9 cellular contexts compared by ENCODE assay signal in the genomic region with DNA sequence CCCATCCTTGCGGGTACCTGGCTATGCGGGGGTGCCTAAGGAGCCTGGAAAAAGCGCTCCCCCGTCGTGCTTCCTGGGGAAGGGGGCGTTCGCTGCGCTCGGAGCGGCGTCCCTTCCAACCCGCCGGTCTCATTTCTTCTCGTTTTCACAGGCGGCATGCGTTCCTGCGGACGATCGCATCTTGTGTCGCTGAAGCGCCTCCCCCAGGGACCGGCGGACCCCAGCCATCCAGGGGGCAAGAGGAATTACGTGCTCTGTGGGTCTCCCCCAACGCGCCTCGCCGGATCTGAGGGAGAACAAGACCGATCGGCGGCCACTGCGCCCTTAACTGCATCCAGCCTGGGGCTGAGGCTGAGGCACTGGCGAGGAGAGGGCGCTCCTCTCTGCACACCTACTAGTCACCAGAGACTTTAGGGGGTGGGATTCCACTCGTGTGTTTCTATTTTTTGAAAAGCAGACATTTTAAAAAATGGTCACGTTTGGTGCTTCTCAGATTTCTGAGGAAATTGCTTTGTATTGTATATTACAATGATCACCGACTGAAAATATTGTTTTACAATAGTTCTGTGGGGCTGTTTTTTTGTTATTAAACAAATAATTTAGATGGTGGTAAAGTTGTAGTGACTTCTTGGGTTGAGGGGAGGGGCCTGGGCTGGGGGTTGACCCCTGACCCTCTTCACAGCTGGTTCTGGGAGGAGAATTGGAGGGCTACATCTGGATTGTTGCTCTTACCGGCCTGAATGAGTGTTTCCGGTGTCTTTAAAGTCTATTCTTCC. TPM values are rescaled to one million over a fixed set of nuclear protein-coding genes. Genes with fewer than 3 reads are reported as not detected.
DNase-seq lines count a peak whose midpoint lies in the region; ATAC-seq and TF ChIP-seq lines count a peak whose summit lies in the region.
"Had no signal": no experiment of that assay in that cellular context is flagged by ENCODE, and none has a peak within 500 bp of the region (broad histone marks: within the 10 kb centered on the region; RNA-seq: fewer than 3 reads in every experiment).

No MANE protein-coding gene starts in this region.

- no peak for TF ChIP-seq EP300 in sigmoid colon (IDR thresholded peaks at IDR 0.05)

- TF ChIP-seq CTCF in sigmoid colon (IDR thresholded peaks at IDR 0.05), result no peak

- H3K4me3 ChIP-seq in CD4-positive, alpha-beta memory T cell (ENCODE audit: low read length in 2 of 2), result peak overlapping the region; percentile 86 to 95
- H3K4me3 ChIP-seq in Karpas-422 (ENCODE audit: low read length) (peak overlapping the region; percentile 79; the same call in 1 of the 2 replicates), right cardiac atrium (ENCODE audit: low read length) (peak overlapping the region; percentile 64), sigmoid colon (peak overlapping the region; percentile 50 to 69 (median 63))

- H4K20me1 ChIP-seq in Karpas-422 (ENCODE audit: insufficient read depth, low read depth, low read length), result no peaks in the 10 kb centered on the region; the same call in 1 of the 2 replicates

- H3K27ac Mint-ChIP-seq in CD4-positive, alpha-beta memory T cell, result peak overlapping the region in 4 of 7 donors; percentile 11 to 79 (median 38)
- no peak overlapping the region for H3K27ac Mint-ChIP-seq in activated naive CD4-positive, alpha-beta T cell treated with anti-CD3 and anti-CD28 coated beads, Interleukin-2, amount 50 U/mL, for 24 hours

- peaks cover 29% of the 10 kb centered on the region for H3K4me1 ChIP-seq in CD4-positive, alpha-beta memory T cell (ENCODE audit: insufficient read depth, low read length)
- peaks cover 19% of the 10 kb centered on the region for H3K4me1 ChIP-seq in Karpas-422 (ENCODE audit: low read length)
- no peaks in the 10 kb centered on the region for H3K4me1 ChIP-seq in right cardiac atrium (ENCODE audit: control insufficient read depth, insufficient read depth, low read length)
- peaks cover 0 to 39% (median 31%) of the 10 kb centered on the region in 4 donors for H3K4me1 ChIP-seq in sigmoid colon

- POLR2A ChIA-PET in CD4-positive, alpha-beta memory T cell (lab: Charles Lee; ENCODE audit: partially characterized antibody), result interaction anchor here (1.4 to 3.3 kb wide), 6 partner anchors 33 to 59 kb away, joined by 3 to 58 read pairs (median 10); a partner anchor contains a TSS
- POLR2A ChIA-PET in HEK293T (lab: Yijun Ruan, JAX), result interaction anchor here (0.6 to 12.0 kb wide), 11 partner anchors 10 to 133 kb away, joined by 3 to 260 read pairs (median 8); a partner anchor contains a TSS

- peaks cover 0 to 3% of the 10 kb centered on the region in 2 donors for H3K36me3 Mint-ChIP-seq in CD4-positive, alpha-beta memory T cell
- H3K36me3 Mint-ChIP-seq in activated naive CD4-positive, alpha-beta T cell treated with anti-CD3 and anti-CD28 coated beads, Interleukin-2, amount 50 U/mL, for 24 hours, result no peaks in the 10 kb centered on the region

- no peaks in the 10 kb centered on the region for H3K36me3 ChIP-seq in CD4-positive, alpha-beta memory T cell (ENCODE audit: insufficient read depth, low read length)
- H3K36me3 ChIP-seq in Karpas-422 (ENCODE audit: insufficient read depth, low read length), result no peaks in the 10 kb centered on the region
- no peaks in the 10 kb centered on the region for H3K36me3 ChIP-seq in sigmoid colon

- CTCF ChIA-PET in CD4-positive, alpha-beta memory T cell (lab: Charles Lee; ENCODE audit: partially characterized antibody), result interaction anchor here (0.9 to 19.7 kb wide), 2 partner anchors 44 to 118 kb away, joined by 3 to 1094 read pairs; a partner anchor contains a TSS
- CTCF ChIA-PET in HEK293T (lab: Yijun Ruan, JAX), result no interaction called here

- H2AFZ ChIP-seq in Karpas-422 (ENCODE audit: low read length), result no peak overlapping the region

- H3K4me1 Mint-ChIP-seq in CD4-positive, alpha-beta memory T cell, result peaks cover 10 to 37% (median 22%) of the 10 kb centered on the region in 4 donors
- H3K4me1 Mint-ChIP-seq in activated naive CD4-positive, alpha-beta T cell treated with anti-CD3 and anti-CD28 coated beads, Interleukin-2, amount 50 U/mL, for 24 hours, result peaks cover 24% of the 10 kb centered on the region

- H3K4me2 ChIP-seq in Karpas-422 (ENCODE audit: low read depth, low read length, poor library complexity, severe bottlenecking), result peak overlapping the region; percentile 98

- no peaks in the 10 kb centered on the region for H3K9me3 ChIP-seq in CD4-positive, alpha-beta memory T cell (ENCODE audit: control insufficient read depth in 1 of 2, low read length in 2 of 2)
- H3K9me3 ChIP-seq in Karpas-422 (ENCODE audit: low read length) (no peaks in the 10 kb centered on the region), right cardiac atrium (ENCODE audit: control insufficient read depth, low read length) (no peaks in the 10 kb centered on the region), sigmoid colon (no peaks in the 10 kb centered on the region)

- peak overlapping the region; percentile 26 for H3K27ac ChIP-seq in CD4-positive, alpha-beta memory T cell (ENCODE audit: low read depth, low read length)
- H3K27ac ChIP-seq in Karpas-422 (ENCODE audit: low read length) (no peak overlapping the region), right cardiac atrium (ENCODE audit: low read length) (peak overlapping the region; percentile 95), sigmoid colon (peak overlapping the region; percentile 77 to 91 (median 80))

- no peaks in the 10 kb centered on the region for H3K79me2 ChIP-seq in Karpas-422 (ENCODE audit: low read length)

- WGBS in right cardiac atrium, result 5% methylated on average over 39 of the region's 39 CpGs
- 2 to 8% methylated on average over 39 of the region's 39 CpGs for WGBS in sigmoid colon, 2 donors

- TF ChIP-seq POLR2A in sigmoid colon (IDR thresholded peaks at IDR 0.05), result no peak

- ATAC-seq in right cardiac atrium, result no peak

- H3K27me3 ChIP-seq in CD4-positive, alpha-beta memory T cell (ENCODE audit: insufficient read depth, low read length), result peaks cover 5% of the 10 kb centered on the region
- no peaks in the 10 kb centered on the region for H3K27me3 ChIP-seq in Karpas-422 (ENCODE audit: low read length)
- H3K27me3 ChIP-seq in right cardiac atrium (ENCODE audit: control insufficient read depth, insufficient read depth), result no peaks in the 10 kb centered on the region
- H3K27me3 ChIP-seq in sigmoid colon, result peaks cover 0 to 26% (median 0%) of the 10 kb centered on the region in 3 donors

- peak in 4 of 5 donors; percentile 8 to 14 (median 12) for DNase-seq in CD4-positive, alpha-beta memory T cell
- no peak for DNase-seq in Karpas-422
- peak; percentile 47 to 79 (median 74) for DNase-seq in right cardiac atrium
- DNase-seq in sigmoid colon, result peak; percentile 72
- no peak for DNase-seq in T1000 (lab: John Stamatoyannopoulos, UW)
- DNase-seq in NCI-H446 treated with DMSO at 0.1 percent for 48 hours (lab: John Stamatoyannopoulos, UW), result no peak
- DNase-seq in HEK293T (ENCODE audit: extremely low spot score), result no peak

- no peaks in the 10 kb centered on the region for H3K9me2 ChIP-seq in Karpas-422 (replicated peaks; ENCODE audit: insufficient read depth, low read length)

- intact Hi-C loops in CD4-positive, alpha-beta memory T cell (cut with micrococcal nuclease), result loop anchor here (1.0 to 2.0 kb wide), 2 partner anchors 7 to 17 kb away; no protein-coding TSS in a partner anchor
- intact Hi-C loops in right cardiac atrium (cut with DNase I), result loop anchor here in 2 of 4 donors (2.0 kb wide), 1 partner anchor 33 kb away; no protein-coding TSS in a partner anchor
- intact Hi-C loops in sigmoid colon (cut with DNase I), result no loop called here

- H3K4me3 Mint-ChIP-seq in CD4-positive, alpha-beta memory T cell, result peak overlapping the region; percentile 87 to 96 (median 92)
- peak overlapping the region; percentile 93 for H3K4me3 Mint-ChIP-seq in activated naive CD4-positive, alpha-beta T cell treated with anti-CD3 and anti-CD28 coated beads, Interleukin-2, amount 50 U/mL, for 24 hours

- no peaks in the 10 kb centered on the region for H3K9me3 Mint-ChIP-seq in CD4-positive, alpha-beta memory T cell
- H3K9me3 Mint-ChIP-seq in activated naive CD4-positive, alpha-beta T cell treated with anti-CD3 and anti-CD28 coated beads, Interleukin-2, amount 50 U/mL, for 24 hours, result no peaks in the 10 kb centered on the region

- peaks cover 22 to 34% of the 10 kb centered on the region in 2 donors for H3K27me3 Mint-ChIP-seq in CD4-positive, alpha-beta memory T cell
- H3K27me3 Mint-ChIP-seq in activated naive CD4-positive, alpha-beta T cell treated with anti-CD3 and anti-CD28 coated beads, Interleukin-2, amount 50 U/mL, for 24 hours, result peaks cover 20% of the 10 kb centered on the region

- no peak overlapping the region for H3K9ac ChIP-seq in Karpas-422 (ENCODE audit: low read length)

TF ChIP-seq in HEK293T, 16 proteins besides CTCF, POLR2A, EP300 and RAD21:
- no peak for TF ChIP-seq BHLHE40 (IDR thresholded peaks at IDR 0.05; ENCODE audit: borderline replicate concordance)
- TF ChIP-seq CTBP1 (IDR thresholded peaks at IDR 0.05; ENCODE audit: borderline replicate concordance), result no peak
- TF ChIP-seq FOXK2 (IDR thresholded peaks at IDR 0.05), result no peak
- TF ChIP-seq TARDBP (IDR thresholded peaks at IDR 0.05), result no peak
- no peak for TF ChIP-seq ELF4 (IDR thresholded peaks at IDR 0.05)
- no peak for TF ChIP-seq SUZ12 (IDR thresholded peaks at IDR 0.05)
- no peak for TF ChIP-seq L3MBTL2 (conservative IDR thresholded peaks at IDR 0.05)
- TF ChIP-seq ZNF384 (IDR thresholded peaks at IDR 0.05), result no peak
- TF ChIP-seq NFRKB (IDR thresholded peaks at IDR 0.05), result no peak
- no peak for TF ChIP-seq LEF1 (IDR thresholded peaks at IDR 0.05; ENCODE audit: borderline replicate concordance)

RNA-seq across cellular contexts. Expression of a gene that starts 1.0 kb away (rescaled TPM):
- total RNA-seq in CD4-positive, alpha-beta memory T cell, result under 1 TPM in 1 of 2 experiments, not detected in 1; 0.50 TPM
- polyA plus RNA-seq in CD4-positive, alpha-beta memory T cell, result 1 to 10 TPM in 1 of 2 donors, under 1 TPM in 1; 0.49 to 1.4 TPM
- 5.0 TPM in 1 of 2 replicates, not detected in the other for total RNA-seq in Karpas-422 (2014; rRNA removed; shearing (Covaris generic); ENCODE audit: low replicate concordance)
- 100 to 1,000 TPM; 122 to 188 (median 134) TPM for total RNA-seq in right cardiac atrium
- polyA plus RNA-seq in right cardiac atrium, result 273 TPM
- total RNA-seq in sigmoid colon, result 100 to 1,000 TPM; 111 to 230 (median 147) TPM
- 100 to 1,000 TPM; 329 to 368 (median 342) TPM for polyA plus RNA-seq in sigmoid colon

RNA-seq across cellular contexts. Expression of a gene that starts 31.6 kb away (rescaled TPM):
- not detected for total RNA-seq in CD4-positive, alpha-beta memory T cell
- polyA plus RNA-seq in CD4-positive, alpha-beta memory T cell, result not detected
- not detected in 2 replicates for total RNA-seq in Karpas-422 (2014; rRNA removed; shearing (Covaris generic); ENCODE audit: low replicate concordance)
- total RNA-seq in right cardiac atrium, result 10 to 100 TPM in 1 of 4 donors, 1 to 10 TPM in 3; 3.1 to 13.2 (median 9.0) TPM
- 29.5 TPM for polyA plus RNA-seq in right cardiac atrium
- total RNA-seq in sigmoid colon, result 1 to 10 TPM in 1 of 4 donors, not detected in 3; 1.1 TPM
- polyA plus RNA-seq in sigmoid colon, result 1 to 10 TPM in 2 of 3 donors, not detected in 1; 1.4 to 3.0 TPM
- total RNA-seq: RPMI7951 had no signal

Comparison
In these comparisons a context has a peak if more than half of its experiments do, and no peak if none do; other contexts are left out.
1. DNase-seq: peak in CD4-positive, alpha-beta memory T cell (4 of 5), right cardiac atrium (3 of 3) and sigmoid colon (single experiment); none in Karpas-422 (single experiment), T1000 (single experiment), NCI-H446 treated with DMSO at 0.1 percent for 48 hours (single experiment) and HEK293T (single experiment).
2. RNA of a gene that starts 1.0 kb away (total RNA-seq): 111 to 230 TPM in sigmoid colon and 122 to 188 TPM in right cardiac atrium; 5.0 TPM in Karpas-422 and 0.50 TPM in CD4-positive, alpha-beta memory T cell; every median in the first group is over 10 times any median in the second.
3. Peak in every context shown above with its lines, with median percentiles within 50 percentile points of each other: H3K4me3 ChIP-seq.